ENCODE assay signal across 1 cellular context in the genomic region with DNA sequence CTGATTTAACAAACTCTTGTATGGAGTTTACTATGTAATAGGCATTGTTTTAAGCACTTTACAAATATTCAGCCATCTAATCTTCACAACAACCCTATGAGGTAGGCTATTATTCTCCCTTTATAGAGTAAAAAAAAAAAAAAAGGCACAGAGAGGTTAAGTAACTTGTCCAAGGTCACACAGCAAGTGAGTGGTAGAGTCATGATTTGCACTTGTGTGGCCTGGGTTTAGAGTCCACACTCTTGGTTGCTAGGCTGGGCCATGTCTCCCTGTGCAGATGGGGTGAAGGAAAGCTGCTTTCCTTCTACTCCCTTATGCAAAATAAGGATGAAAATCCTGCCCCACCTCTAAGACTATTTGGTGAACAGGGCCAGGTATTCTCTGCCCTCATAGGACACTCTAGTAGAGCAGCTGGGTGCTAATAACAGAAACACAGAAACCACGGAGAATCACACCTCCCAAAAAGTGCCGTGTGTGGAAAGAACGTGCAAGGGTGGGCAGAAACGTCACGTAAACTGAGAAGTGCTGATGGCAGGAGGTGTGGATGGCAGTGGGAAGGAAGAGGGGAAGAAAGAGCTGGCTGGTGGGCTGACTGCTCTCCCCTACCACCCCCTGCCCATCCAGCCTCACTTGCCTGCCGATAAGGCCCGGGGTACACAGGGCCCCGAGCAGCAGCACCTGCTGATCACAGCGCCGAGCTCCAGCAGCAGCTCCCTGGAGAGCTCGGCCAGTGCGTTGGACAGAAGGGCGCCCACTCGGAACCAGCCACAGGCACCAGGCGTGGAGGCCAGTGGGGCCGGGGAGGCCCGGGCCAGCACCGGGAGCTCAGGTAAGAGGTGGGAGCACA.
TF ChIP-seq lines count a peak whose summit lies in the region.

No MANE protein-coding gene starts in this region.

TF ChIP-seq in H1, 55 proteins besides CTCF, POLR2A, EP300 and RAD21 (continued from another document):
- TF ChIP-seq MAFK (IDR thresholded peaks at IDR 0.05; ENCODE audit: low read depth, low read length) = no peak
